Comparison of ENCODE assay signal across 20 cellular contexts in the genomic region with DNA sequence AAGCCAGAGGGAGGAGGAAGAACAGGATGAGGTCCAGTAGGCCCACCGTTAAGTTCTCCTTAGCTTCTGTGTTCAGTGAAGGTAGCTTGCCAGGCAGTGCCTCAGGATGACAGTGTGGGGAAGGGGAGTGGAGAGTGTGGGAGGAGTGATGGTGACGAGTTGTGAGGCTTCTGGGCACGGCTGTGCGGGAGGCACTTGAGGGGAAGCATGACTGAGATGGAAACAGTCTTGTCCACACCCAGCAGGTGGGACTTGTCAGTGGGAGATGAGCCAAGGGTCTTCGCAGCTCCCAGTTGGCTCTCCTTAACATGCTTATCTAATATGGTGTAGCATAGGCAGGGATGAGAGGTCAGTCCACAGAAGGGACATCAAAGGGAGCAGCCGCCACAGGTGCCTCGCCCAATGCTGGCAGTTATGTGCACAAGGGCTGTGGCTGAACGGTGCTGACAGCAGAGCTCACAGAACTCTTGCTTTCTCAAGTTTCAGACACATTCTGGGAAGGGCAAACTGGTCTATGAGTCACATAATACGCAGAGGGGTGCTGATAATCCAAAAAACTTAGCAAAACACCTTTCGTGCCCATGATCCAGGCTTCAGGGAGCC. TPM values are rescaled to one million over a fixed set of nuclear protein-coding genes. Genes with fewer than 3 reads are reported as not detected.
"Had no signal": no experiment of that assay in that cellular context is flagged by ENCODE, and none has a peak within 500 bp of the region (broad histone marks: within the 10 kb centered on the region; RNA-seq: fewer than 3 reads in every experiment).

No MANE protein-coding gene starts in this region.

- H3K9me3 Mint-ChIP-seq: activated naive CD8-positive, alpha-beta T cell treated with anti-CD3 and anti-CD28 coated beads, Interleukin-2, amount 50 U/mL, for 24 hours; dendritic cell treated with granulocyte-macrophage colony-stimulating factor and Interleukin-4, amounts not matched to agents 40 ng/mL and 50 ng/mL, for 4 days; effector memory CD8-positive, alpha-beta T cell; nephron had no signal

- H3K27ac Mint-ChIP-seq: activated CD8-positive, alpha-beta T cell treated with anti-CD3 and anti-CD28 coated beads, Interleukin-2, amount 10 ng/mL, durations not matched to agents 7 days and 5 days; activated naive CD8-positive, alpha-beta T cell treated with anti-CD3 and anti-CD28 coated beads, Interleukin-2, amount 50 U/mL, for 24 hours; dendritic cell treated with granulocyte-macrophage colony-stimulating factor and Interleukin-4, amounts not matched to agents 40 ng/mL and 50 ng/mL, for 4 days; effector memory CD8-positive, alpha-beta T cell; immature natural killer cell; nephron; T-helper 1 cell treated with Interleukin-12 subunit alpha and Interleukin-12 subunit beta and Interleukin-4 antibody, amounts not matched to agents 30 μg/mL and 1 μg/mL, for 36 hours; WTC11 had no signal

- H3K9me3 ChIP-seq: psoas muscle, thyroid gland had no signal

- H3K27me3 Mint-ChIP-seq: activated naive CD8-positive, alpha-beta T cell treated with anti-CD3 and anti-CD28 coated beads, Interleukin-2, amount 50 U/mL, for 24 hours; dendritic cell treated with granulocyte-macrophage colony-stimulating factor and Interleukin-4, amounts not matched to agents 40 ng/mL and 50 ng/mL, for 4 days had no signal

- H3K4me1 ChIP-seq: psoas muscle had no signal

- H3K4me3 Mint-ChIP-seq: activated CD8-positive, alpha-beta T cell treated with anti-CD3 and anti-CD28 coated beads, Interleukin-2, amount 10 ng/mL, durations not matched to agents 7 days and 5 days; activated naive CD8-positive, alpha-beta T cell treated with anti-CD3 and anti-CD28 coated beads, Interleukin-2, amount 50 U/mL, for 24 hours; dendritic cell treated with granulocyte-macrophage colony-stimulating factor and Interleukin-4, amounts not matched to agents 40 ng/mL and 50 ng/mL, for 4 days; effector memory CD8-positive, alpha-beta T cell; immature natural killer cell; nephron; T-helper 1 cell treated with Interleukin-12 subunit alpha and Interleukin-12 subunit beta and Interleukin-4 antibody, amounts not matched to agents 30 μg/mL and 1 μg/mL, for 36 hours; WTC11 had no signal

- ATAC-seq: activated CD8-positive, alpha-beta T cell treated with anti-CD3 and anti-CD28 coated beads, Interleukin-2, amount 10 ng/mL, durations not matched to agents 7 days and 5 days; activated naive CD8-positive, alpha-beta T cell treated with anti-CD3 and anti-CD28 coated beads, Interleukin-2, amount 50 U/mL, for 24 hours; effector memory CD8-positive, alpha-beta T cell; WTC11 had no signal

- H3K4me3 ChIP-seq: psoas muscle, thyroid gland had no signal

- DNase-seq: activated CD4-positive, alpha-beta T cell treated with anti-CD3 and anti-CD28 coated beads for 48 hours; activated CD8-positive, alpha-beta memory T cell treated with anti-CD3 and anti-CD28 coated beads, Interleukin-2, amount 50 U/mL, for 48 hours; activated CD8-positive, alpha-beta T cell treated with anti-CD3 and anti-CD28 coated beads, Interleukin-2, amount 10 ng/mL, durations not matched to agents 7 days and 5 days; activated naive CD8-positive, alpha-beta T cell treated with anti-CD3 and anti-CD28 coated beads, Interleukin-2, amount 50 U/mL, for 24 hours; central memory CD4-positive, alpha-beta T cell; effector memory CD8-positive, alpha-beta T cell; erythroblast; foreskin fibroblast; glutamatergic neuron; immature natural killer cell; mammary epithelial cell; psoas muscle; stimulated activated CD4-positive, alpha-beta T cell treated with anti-CD3 and anti-CD28 coated beads, Interleukin-15, amount 100 ng/mL, for 24 hours had no signal

- H3K4me1 Mint-ChIP-seq: activated naive CD8-positive, alpha-beta T cell treated with anti-CD3 and anti-CD28 coated beads, Interleukin-2, amount 50 U/mL, for 24 hours; immature natural killer cell; nephron had no signal

- H3K27ac ChIP-seq: psoas muscle, thyroid gland had no signal

- H3K36me3 ChIP-seq: thyroid gland had no signal

- H3K36me3 Mint-ChIP-seq: WTC11 had no signal

- H3K27me3 ChIP-seq: thyroid gland had no signal

RNA-seq across cellular contexts. Expression of a gene that starts 47.5 kb away (rescaled TPM):
- total RNA-seq: activated CD8-positive, alpha-beta T cell treated with anti-CD3 and anti-CD28 coated beads, Interleukin-2, amount 10 ng/mL, durations not matched to agents 7 days and 5 days; mammary epithelial cell; mononuclear cell; osteoblast; psoas muscle had no signal
- polyA plus RNA-seq: immature natural killer cell, mammary epithelial cell had no signal
